ENCODE assay signal across 32 cellular contexts in the genomic region with DNA sequence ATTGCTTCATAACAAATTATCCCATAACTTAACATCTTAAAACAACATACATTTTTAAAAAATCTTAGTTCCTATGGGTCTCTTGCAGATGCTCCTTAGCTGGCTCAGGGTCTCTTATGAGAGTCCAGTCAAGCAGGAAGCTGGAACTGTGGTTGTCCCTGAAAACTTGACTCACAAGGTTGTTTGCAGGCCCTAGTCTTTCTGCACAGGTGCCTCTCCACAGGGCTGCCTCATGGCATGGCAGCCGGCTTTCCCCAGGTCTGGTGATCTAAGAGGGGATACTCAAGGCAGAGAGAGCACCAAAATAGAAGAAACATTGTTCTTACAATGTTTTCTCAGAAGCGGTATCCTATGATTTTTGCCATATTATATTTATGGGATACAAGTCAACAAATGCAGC.
DNase-seq lines count a peak whose midpoint lies in the region; ATAC-seq and TF ChIP-seq lines count a peak whose summit lies in the region.
"Had no signal": no experiment of that assay in that cellular context is flagged by ENCODE, and none has a peak within 500 bp of the region (broad histone marks: within the 10 kb centered on the region; RNA-seq: fewer than 3 reads in every experiment).

No MANE protein-coding gene starts in this region.

- no peak overlapping the region for H2AFZ ChIP-seq in SU-DHL-6 (ENCODE audit: low read depth, low read length, severe bottlenecking)
- H2AFZ ChIP-seq: GM23338 had no signal

- H3K4me3 ChIP-seq in A673 (ENCODE audit: low read depth, low read length, poor library complexity, severe bottlenecking) (no peak overlapping the region), SU-DHL-6 (ENCODE audit: insufficient read depth, low read length, poor library complexity, severe bottlenecking) (peak overlapping the region; percentile 64)
- H3K4me3 ChIP-seq: GM23338, skin epidermis, suprapubic skin had no signal

- TF ChIP-seq CTCF in A673 (conservative IDR thresholded peaks at IDR 0.05; ENCODE audit: low read depth, low read length) = no peak
- no peak for TF ChIP-seq CTCF in SU-DHL-6 (IDR thresholded peaks at IDR 0.05; ENCODE audit: insufficient read depth, low read length, poor library complexity, severe bottlenecking)
- no peak for TF ChIP-seq CTCF in osteocyte (IDR thresholded peaks at IDR 0.05)
- no peak for TF ChIP-seq CTCF in type B pancreatic cell (conservative IDR thresholded peaks at IDR 0.05)

- peaks cover 96% of the 10 kb centered on the region for H3F3A ChIP-seq in SU-DHL-6 (ENCODE audit: insufficient read depth)

- H3K4me3 Mint-ChIP-seq in IgD-negative memory B cell (peak overlapping the region in 3 of 4 donors; percentile 53 to 84 (median 74)), osteocyte (ENCODE audit: unreplicated experiment) (no peak overlapping the region), type B pancreatic cell (no peak overlapping the region)
- H3K4me3 Mint-ChIP-seq: CD8-positive, alpha-beta memory T cell; effector memory CD8-positive, alpha-beta T cell; GM23338; mesothelial cell of epicardium; naive thymus-derived CD4-positive, alpha-beta T cell; T-helper 17 cell had no signal

- peaks cover 71 to 80% (median 74%) of the 10 kb centered on the region in 3 donors for H3K4me1 Mint-ChIP-seq in IgD-negative memory B cell
- peaks cover 93% of the 10 kb centered on the region for H3K4me1 Mint-ChIP-seq in osteocyte (ENCODE audit: unreplicated experiment)
- peaks cover 18% of the 10 kb centered on the region for H3K4me1 Mint-ChIP-seq in type B pancreatic cell (ENCODE audit: unreplicated experiment)
- H3K4me1 Mint-ChIP-seq: CD8-positive, alpha-beta memory T cell; T-helper 17 cell had no signal

- H3K4me2 ChIP-seq in SU-DHL-6 (ENCODE audit: low read depth, low read length, poor library complexity, severe bottlenecking) = peak overlapping the region; percentile 88
- H3K4me2 ChIP-seq: GM23338 had no signal

- no peak for DNase-seq in A673 (ENCODE audit: low spot score)
- no peak for DNase-seq in osteocyte (ENCODE audit: extremely low spot score, unreplicated experiment)
- no peak for DNase-seq in type B pancreatic cell (ENCODE audit: extremely low spot score, unreplicated experiment)
- DNase-seq: ACHN; activated CD4-positive, alpha-beta T cell treated with anti-CD3 and anti-CD28 coated beads, Interleukin-2, amount 50 U/mL, for 4 hours; activated T-cell treated with anti-CD3 and anti-CD28 coated beads, Interleukin-2, amount 50 U/mL, for 48 hours; BE2C; CD8-positive, alpha-beta memory T cell; central memory CD4-positive, alpha-beta T cell; DMS153; effector memory CD8-positive, alpha-beta T cell; IMR-90; left ventricle myocardium superior; naive thymus-derived CD4-positive, alpha-beta T cell; NCI-H1105; NCI-H187 treated with DMSO at 0.1 percent for 48 hours; NCI-H2171 treated with DMSO at 0.1 percent for 48 hours; NCI-H510A; nucleus accumbens; PC-3; stimulated activated naive CD4-positive, alpha-beta T cell; T-helper 17 cell had no signal

- H3K36me3 ChIP-seq in A673 (ENCODE audit: insufficient read depth, low read length, poor library complexity, severe bottlenecking) (no peaks in the 10 kb centered on the region), SU-DHL-6 (ENCODE audit: low read length) (peaks cover 13% of the 10 kb centered on the region)
- H3K36me3 ChIP-seq: BE2C, suprapubic skin had no signal

- H3K9me3 Mint-ChIP-seq in IgD-negative memory B cell = no peaks in the 10 kb centered on the region
- no peaks in the 10 kb centered on the region for H3K9me3 Mint-ChIP-seq in osteocyte (ENCODE audit: unreplicated experiment)
- H3K9me3 Mint-ChIP-seq in type B pancreatic cell = no peaks in the 10 kb centered on the region
- H3K9me3 Mint-ChIP-seq: GM23338, mesothelial cell of epicardium had no signal

- peaks cover 100% of the 10 kb centered on the region for H3K79me2 ChIP-seq in SU-DHL-6 (ENCODE audit: insufficient read depth, low read length)

- BruUV-seq in A673 (replicated peaks; lab: Mats Ljungman, UMichigan) = no TSS peak

- CTCF ChIA-PET in A673 (lab: Charles Lee) = no interaction called here

- H3K27ac ChIP-seq in A673 (ENCODE audit: low read depth, low read length, poor library complexity, severe bottlenecking) (peak overlapping the region; percentile 7), SU-DHL-6 (ENCODE audit: low read depth, low read length) (peak overlapping the region; percentile 93)
- H3K27ac ChIP-seq: suprapubic skin had no signal

- no peaks in the 10 kb centered on the region for H3K9me2 ChIP-seq in SU-DHL-6 (replicated peaks; ENCODE audit: insufficient read depth, low read length)

- POLR2A ChIA-PET in A673 (lab: Charles Lee; ENCODE audit: low non-redundant PET) = no interaction called here

- no peaks in the 10 kb centered on the region for H4K20me1 ChIP-seq in SU-DHL-6 (ENCODE audit: low read depth, low read length)

- H3K27me3 ChIP-seq in A673 (replicated peaks; ENCODE audit: insufficient read depth, low read depth, low read length, poor library complexity) (no peaks in the 10 kb centered on the region), SU-DHL-6 (ENCODE audit: low read length) (no peaks in the 10 kb centered on the region)
- H3K27me3 ChIP-seq: BE2C, suprapubic skin had no signal

- H3K36me3 Mint-ChIP-seq in IgD-negative memory B cell = peaks cover 16% of the 10 kb centered on the region
- peaks cover 9% of the 10 kb centered on the region for H3K36me3 Mint-ChIP-seq in osteocyte (ENCODE audit: unreplicated experiment)
- no peaks in the 10 kb centered on the region for H3K36me3 Mint-ChIP-seq in type B pancreatic cell
- H3K36me3 Mint-ChIP-seq: CD8-positive, alpha-beta memory T cell; mesothelial cell of epicardium; naive thymus-derived CD4-positive, alpha-beta T cell had no signal

- intact Hi-C loops in A673 (cut with micrococcal nuclease; ENCODE audit: unreplicated experiment) = no loop called here

- ATAC-seq in GM18498 (IDR thresholded peaks at IDR 0.05; ENCODE audit: unreplicated experiment) (no peak), GM21381 (IDR thresholded peaks at IDR 0.05; ENCODE audit: unreplicated experiment) (no peak)
- ATAC-seq: activated CD4-positive, CD25-positive, alpha-beta regulatory T cell treated with anti-CD3 and anti-CD28 coated beads, Interleukin-2, amount 50 U/mL, for 24 hours; effector memory CD8-positive, alpha-beta T cell; GM23338; left ventricle myocardium superior; naive thymus-derived CD4-positive, alpha-beta T cell; PC-3; SK-N-SH treated with all-trans-retinoic acid at 6 μM for 48 hours; T-helper 17 cell had no signal

- peak overlapping the region; percentile 50 for H3K9ac ChIP-seq in SU-DHL-6 (ENCODE audit: low read length)

- H3K27me3 Mint-ChIP-seq in IgD-negative memory B cell = no peaks in the 10 kb centered on the region
- H3K27me3 Mint-ChIP-seq in osteocyte (ENCODE audit: unreplicated experiment) = no peaks in the 10 kb centered on the region
- no peaks in the 10 kb centered on the region for H3K27me3 Mint-ChIP-seq in type B pancreatic cell
- H3K27me3 Mint-ChIP-seq: CD8-positive, alpha-beta memory T cell; effector memory CD8-positive, alpha-beta T cell; naive thymus-derived CD4-positive, alpha-beta T cell; T-helper 17 cell had no signal

- peak overlapping the region in 2 of 3 donors; percentile 38 to 42 for H3K27ac Mint-ChIP-seq in IgD-negative memory B cell
- H3K27ac Mint-ChIP-seq in osteocyte (ENCODE audit: unreplicated experiment) = peak overlapping the region; percentile 59
- H3K27ac Mint-ChIP-seq in type B pancreatic cell = no peak overlapping the region
- H3K27ac Mint-ChIP-seq: CD8-positive, alpha-beta memory T cell; effector memory CD8-positive, alpha-beta T cell; GM23338; mesothelial cell of epicardium; naive thymus-derived CD4-positive, alpha-beta T cell; T-helper 17 cell had no signal

- H3K9me3 ChIP-seq in A673 (ENCODE audit: low read depth, low read length, poor library complexity, severe bottlenecking) = no peaks in the 10 kb centered on the region
- H3K9me3 ChIP-seq in SU-DHL-6 (ENCODE audit: insufficient read depth, low read length) = no peaks in the 10 kb centered on the region
- H3K9me3 ChIP-seq: BE2C, suprapubic skin had no signal

- H3K4me1 ChIP-seq in A673 (ENCODE audit: insufficient read depth, low read length, poor library complexity, severe bottlenecking) = peaks cover 87% of the 10 kb centered on the region
- H3K4me1 ChIP-seq: BE2C had no signal

Comparison
In these comparisons a context has a peak if more than half of its experiments do, and no peak if none do; other contexts are left out.
1. H3K4me3 Mint-ChIP-seq: peak in IgD-negative memory B cell (3 of 4); none in osteocyte (single experiment) and type B pancreatic cell (single experiment).